In the genomic region with DNA sequence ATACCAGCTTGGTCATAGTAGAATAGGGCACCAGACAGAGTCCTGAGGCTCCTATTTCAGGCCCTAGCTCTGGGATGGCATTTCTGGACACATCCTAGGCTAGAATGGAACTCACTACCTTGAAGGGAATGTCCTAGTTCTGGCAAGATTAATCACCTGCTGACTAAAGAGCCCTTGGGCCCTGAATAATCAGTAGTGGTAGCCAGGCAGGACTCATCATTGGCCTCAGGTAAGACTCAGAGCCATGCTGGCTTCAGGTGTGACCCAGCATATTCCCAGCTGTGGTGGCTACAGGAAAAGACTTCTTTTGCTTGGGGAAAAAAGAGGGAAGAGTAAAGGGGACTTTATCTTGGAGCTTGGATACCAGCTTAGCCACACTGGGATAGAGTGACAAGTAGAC, we compare ENCODE assay signal across 24 cellular contexts.
"Had no signal": no experiment of that assay in that cellular context is flagged by ENCODE, and none has a peak within 500 bp of the region (broad histone marks: within the 10 kb centered on the region; RNA-seq: fewer than 3 reads in every experiment).

No MANE protein-coding gene starts in this region.

- H3K4me3 ChIP-seq: neural progenitor cell, ovary, psoas muscle, right lobe of liver, sigmoid colon, stomach, thoracic aorta, thyroid gland, tibial nerve, upper lobe of right lung, uterus had no signal

- H3K4me2 ChIP-seq: neural progenitor cell had no signal

- ATAC-seq: natural killer cell; psoas muscle; right cardiac atrium; right lobe of liver; stimulated activated effector memory CD8-positive, alpha-beta T cell treated with anti-CD3 and anti-CD28 coated beads, Interleukin-12 subunit alpha, Interleukin-12 subunit beta, amount 100 ng/mL, for 72 hours; stimulated activated naive B cell treated with anti-CD40 and anti-IgM and Interleukin-4, amounts not matched to agents 10 μg/mL and 1 μg/mL and 100 μg/mL, for 72 hours; upper lobe of right lung had no signal

- H2AFZ ChIP-seq: neural progenitor cell, parathyroid adenoma had no signal

- DNase-seq: natural killer cell; occipital lobe; ovary; posterior cingulate gyrus; psoas muscle; right cardiac atrium; right lobe of liver; sigmoid colon; small intestine; stimulated activated CD4-positive, alpha-beta T cell treated with anti-CD3 and anti-CD28 coated beads, Interleukin-15, amount 100 ng/mL, for 24 hours; stimulated activated CD4-positive, alpha-beta T cell treated with anti-CD3 and anti-CD28 coated beads, Interleukin-2, amount 100 ng/mL, for 24 hours; stimulated activated CD4-positive, alpha-beta T cell treated with anti-CD3 and anti-CD28 coated beads, Interleukin-2, amount 100 ng/mL, for 48 hours; stimulated activated CD4-positive, alpha-beta T cell treated with anti-CD3 and anti-CD28 coated beads, Interleukin-4, amount 100 ng/mL, for 24 hours; stimulated activated naive B cell treated with anti-CD40 and anti-IgM and Interleukin-4, amounts not matched to agents 10 μg/mL and 1 μg/mL and 100 μg/mL, for 72 hours; stimulated activated naive CD4-positive, alpha-beta T cell treated with Interleukin-2 at 50 U/mL for 16 hours; stomach; thyroid gland; upper lobe of right lung; uterus had no signal

- H3K27ac ChIP-seq: neural progenitor cell, ovary, parathyroid adenoma, psoas muscle, right lobe of liver, sigmoid colon, stomach, thoracic aorta, thyroid gland, tibial nerve, upper lobe of right lung, uterus had no signal

- FAIRE-seq: small intestine had no signal

- H3K79me2 ChIP-seq: parathyroid adenoma had no signal

- H3K27me3 ChIP-seq: neural progenitor cell, ovary, right lobe of liver, sigmoid colon, stomach, thyroid gland, tibial nerve, upper lobe of right lung, uterus had no signal

- H3K9me3 ChIP-seq: ovary, psoas muscle, right lobe of liver, sigmoid colon, thoracic aorta, thyroid gland, upper lobe of right lung, uterus had no signal

- H3K36me3 ChIP-seq: neural progenitor cell, ovary, right lobe of liver, sigmoid colon, stomach, thoracic aorta, thyroid gland, tibial nerve, upper lobe of right lung, uterus had no signal

- H3K9ac ChIP-seq: neural progenitor cell, parathyroid adenoma had no signal

- H3K4me1 ChIP-seq: neural progenitor cell, parathyroid adenoma, psoas muscle, sigmoid colon, stomach, thyroid gland, tibial nerve, upper lobe of right lung, uterus had no signal
